ENCODE assay signal across 8 cellular contexts in the genomic region with DNA sequence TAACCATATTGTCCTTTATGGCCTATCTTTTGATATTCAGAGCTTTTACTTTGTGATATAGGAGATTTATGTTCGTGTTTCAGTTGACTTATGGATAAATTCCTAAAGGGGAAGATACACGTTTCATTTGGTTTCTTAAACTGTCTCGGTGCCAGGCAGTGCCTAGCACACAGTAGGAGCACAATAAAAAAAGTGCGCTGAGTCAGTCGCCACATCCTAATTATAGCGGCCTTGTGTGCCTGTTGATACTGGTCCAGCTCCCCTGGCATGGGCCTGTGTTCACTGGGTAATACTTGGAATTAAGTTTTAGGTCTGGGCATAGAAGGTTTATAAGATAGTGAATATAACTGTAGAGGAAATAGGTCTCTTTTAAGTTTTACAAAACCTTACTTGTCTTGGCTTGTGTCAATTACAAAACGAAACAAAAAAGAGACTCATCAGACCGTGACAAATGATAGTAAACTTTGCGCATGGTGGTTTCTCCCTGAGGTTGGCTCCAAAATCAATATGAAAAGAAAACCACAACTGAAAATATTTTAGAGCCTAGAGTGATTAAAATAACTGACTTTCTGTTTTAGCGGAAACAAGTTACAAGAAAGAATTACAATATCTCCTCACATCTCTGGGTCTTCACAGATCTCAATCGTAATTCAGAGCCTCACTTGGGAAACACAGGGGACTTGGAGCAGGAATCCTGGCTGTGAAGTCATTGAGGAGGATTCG.
A peak's percentile ranks its signal among the peaks of the same experiment; 100 is the strongest.
DNase-seq lines count a peak whose midpoint lies in the region; ATAC-seq lines count a peak whose summit lies in the region.

No MANE protein-coding gene starts in this region.

- no peak overlapping the region for H3K9ac ChIP-seq in neuronal stem cell (ENCODE audit: low read depth, low read length, poor library complexity)

- no peak overlapping the region for H2AFZ ChIP-seq in neuronal stem cell (ENCODE audit: low read length)

- H3K4ac ChIP-seq in neuronal stem cell (ENCODE audit: low read length) = no peak overlapping the region

- H2AK5ac ChIP-seq in neuronal stem cell (ENCODE audit: low read depth, low read length) = no peak overlapping the region

- H3K4me3 Mint-ChIP-seq in activated naive CD8-positive, alpha-beta T cell treated with anti-CD3 and anti-CD28 coated beads for 36 hours = peak overlapping the region; percentile 66

- no peak overlapping the region for H4K8ac ChIP-seq in neuronal stem cell (ENCODE audit: low read depth, low read length)

- no peaks in the 10 kb centered on the region for H3K27me3 Mint-ChIP-seq in activated naive CD8-positive, alpha-beta T cell treated with anti-CD3 and anti-CD28 coated beads for 36 hours

- H3K9me3 ChIP-seq in neuronal stem cell (replicated peaks in 1 of 2; ENCODE audit: control insufficient read depth in 2 of 2, insufficient read depth in 1 of 2, low read depth in 1 of 2, low read length in 2 of 2) (no peaks in the 10 kb centered on the region), HAP-1 (no peaks in the 10 kb centered on the region)

- H3K23ac ChIP-seq in neuronal stem cell (ENCODE audit: low read depth, low read length, poor library complexity) = no peak overlapping the region

- H3K4me1 ChIP-seq in neuronal stem cell (ENCODE audit: control insufficient read depth in 2 of 2, insufficient read depth in 1 of 2, low read depth in 1 of 2, low read length in 2 of 2) (peaks cover under 1 to 2% of the 10 kb centered on the region in 2 donors), HAP-1 (no peaks in the 10 kb centered on the region)

- H3K36me3 ChIP-seq in neuronal stem cell (replicated peaks in 1 of 2; ENCODE audit: control insufficient read depth in 2 of 2, insufficient read depth in 2 of 2, low read length in 2 of 2) (peaks cover 2 to 29% of the 10 kb centered on the region in 2 donors), HAP-1 (replicated peaks) (no peaks in the 10 kb centered on the region)

- H3K4me2 ChIP-seq in neuronal stem cell (ENCODE audit: insufficient read depth, low read length, poor library complexity, severe bottlenecking) = no peak overlapping the region

- peaks cover 50% of the 10 kb centered on the region for H3K4me1 Mint-ChIP-seq in activated naive CD8-positive, alpha-beta T cell treated with anti-CD3 and anti-CD28 coated beads for 36 hours

- H3K18ac ChIP-seq in neuronal stem cell (ENCODE audit: low read length) = no peak overlapping the region

- H3K27me3 ChIP-seq in neuronal stem cell (ENCODE audit: control insufficient read depth in 3 of 3, insufficient read depth in 3 of 3, low read depth in 1 of 3, low read length in 3 of 3) = no peaks in the 10 kb centered on the region
- H3K27me3 ChIP-seq in HAP-1 (ENCODE audit: low read depth) = no peaks in the 10 kb centered on the region

- in situ Hi-C loops in HAP-1 (cut with MboI; ENCODE audit: low sequenced_read_pairs) = no loop called here

- no peak overlapping the region for H4K91ac ChIP-seq in neuronal stem cell (ENCODE audit: low read depth, low read length, poor library complexity)

- peak overlapping the region; percentile 90 for H3K27ac Mint-ChIP-seq in activated naive CD8-positive, alpha-beta T cell treated with anti-CD3 and anti-CD28 coated beads for 36 hours

- WGBS in neuronal stem cell (ENCODE audit: extremely low coverage in 2 of 2, insufficient read length in 2 of 2, insufficient replicate concordance in 1 of 2), 2 donors = no CpG with 5 or more reads among the region's 12 CpGs

- H3K9me3 Mint-ChIP-seq in activated naive CD8-positive, alpha-beta T cell treated with anti-CD3 and anti-CD28 coated beads for 36 hours = no peaks in the 10 kb centered on the region

- H3K14ac ChIP-seq in neuronal stem cell (ENCODE audit: low read length) = no peak overlapping the region

- ATAC-seq in GM19025 (IDR thresholded peaks at IDR 0.05; ENCODE audit: low read depth, unreplicated experiment) = peak; percentile 53
- peak; percentile 85 for ATAC-seq in HG03378 (IDR thresholded peaks at IDR 0.05; ENCODE audit: unreplicated experiment)
- no peak for ATAC-seq in HG02642 (IDR thresholded peaks at IDR 0.05; ENCODE audit: poor library complexity, unreplicated experiment)

- peaks cover 8% of the 10 kb centered on the region for H3K36me3 Mint-ChIP-seq in activated naive CD8-positive, alpha-beta T cell treated with anti-CD3 and anti-CD28 coated beads for 36 hours

- no peak overlapping the region for H2BK120ac ChIP-seq in neuronal stem cell (ENCODE audit: low read depth, low read length)

- no peaks in the 10 kb centered on the region for H3K79me1 ChIP-seq in neuronal stem cell (ENCODE audit: low read depth, low read length)

- no peak overlapping the region for H3K4me3 ChIP-seq in neuronal stem cell (ENCODE audit: low read length in 2 of 2)
- no peak overlapping the region for H3K4me3 ChIP-seq in HAP-1

- H2BK15ac ChIP-seq in neuronal stem cell (ENCODE audit: low read length) = no peak overlapping the region

- DNase-seq in CD1c-positive myeloid dendritic cell (ENCODE audit: extremely low spot score) (peak; percentile 24), neuronal stem cell (ENCODE audit: low spot score) (no peak), mucosa of gallbladder (ENCODE audit: low spot score) (no peak), HAP-1 (ENCODE audit: low spot score in 2 of 2) (no peak)
- DNase-seq in activated naive CD8-positive, alpha-beta T cell treated with anti-CD3 and anti-CD28 coated beads for 36 hours = peak; percentile 26

- H3K27ac ChIP-seq in neuronal stem cell (replicated peaks; ENCODE audit: low read length) = no peak overlapping the region

- H2BK5ac ChIP-seq in neuronal stem cell (ENCODE audit: low read length) = no peak overlapping the region

- no peak overlapping the region for H2BK12ac ChIP-seq in neuronal stem cell (ENCODE audit: low read length)

Comparison
In these comparisons a context has a peak if more than half of its experiments do, and no peak if none do; other contexts are left out.
1. DNase-seq: peak in CD1c-positive myeloid dendritic cell (single experiment) and activated naive CD8-positive, alpha-beta T cell treated with anti-CD3 and anti-CD28 coated beads for 36 hours (single experiment); none in neuronal stem cell (single experiment), mucosa of gallbladder (single experiment) and HAP-1 (0 of 2).